ENCODE assay signal across 16 cellular contexts in the genomic region with DNA sequence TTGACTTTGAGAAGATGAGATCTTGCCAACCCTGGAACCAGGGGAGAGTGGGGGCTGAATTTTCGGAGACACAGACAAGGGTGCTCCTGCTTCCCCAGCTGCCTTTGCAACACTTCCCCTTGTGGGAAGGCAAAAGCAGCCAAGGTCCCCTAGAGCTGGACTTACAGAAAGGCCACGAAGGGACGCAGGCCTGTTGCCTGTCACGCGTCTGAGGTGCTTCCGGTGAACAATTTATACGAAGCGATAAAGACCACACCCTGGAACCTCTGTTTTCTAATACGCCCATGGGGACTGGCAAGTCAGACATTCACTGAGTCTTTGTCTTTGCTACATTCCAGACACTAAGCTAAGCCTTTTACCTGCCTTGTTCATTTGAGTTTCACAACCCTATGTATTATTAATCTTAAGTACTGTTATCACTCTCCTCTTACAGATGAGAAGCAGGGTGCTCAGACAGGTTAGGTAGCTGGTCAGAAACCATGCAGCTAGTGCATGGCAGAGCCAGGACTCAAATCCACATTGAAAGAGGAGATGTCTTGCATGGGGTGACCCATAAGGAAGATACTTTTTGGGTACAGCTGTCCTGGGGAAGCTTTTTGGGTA. TPM values are rescaled to one million over a fixed set of nuclear protein-coding genes. Genes with fewer than 3 reads are reported as not detected.
DNase-seq lines count a peak whose midpoint lies in the region; ATAC-seq, FAIRE-seq and TF ChIP-seq lines count a peak whose summit lies in the region.
"Had no signal": no experiment of that assay in that cellular context is flagged by ENCODE, and none has a peak within 500 bp of the region (broad histone marks: within the 10 kb centered on the region; RNA-seq: fewer than 3 reads in every experiment).

No MANE protein-coding gene starts in this region.

- H3K9me3 ChIP-seq in lower lobe of right lung: no peaks in the 10 kb centered on the region
- no peaks in the 10 kb centered on the region for H3K9me3 ChIP-seq in ascending aorta
- H3K9me3 ChIP-seq: BLaER1 treated with 17β-estradiol and CSF1 and Interleukin-3, amounts not matched to agents 10 nM and 100 nM; HAP-1 had no signal

- no peak for FAIRE-seq in bronchial epithelial cell (lab: Jason Lieb, UNC)
- FAIRE-seq: GM19239 had no signal

- no peak for TF ChIP-seq CTCF in bronchial epithelial cell (IDR thresholded peaks at IDR 0.05; ENCODE audit: insufficient read depth, low read length, severe bottlenecking)
- no peak for TF ChIP-seq CTCF in lower lobe of right lung (IDR thresholded peaks at IDR 0.05)
- TF ChIP-seq CTCF in ascending aorta (IDR thresholded peaks at IDR 0.05): no peak

- DNase-seq in NOMO-1 treated with DMSO at 0.1 percent for 48 hours (lab: John Stamatoyannopoulos, UW; ENCODE audit: unreplicated experiment) (peak; percentile 39), NOMO-1 treated with dmso at 0.1 percent for 144 hours (lab: John Stamatoyannopoulos, UW; ENCODE audit: unreplicated experiment) (no peak), bronchial epithelial cell (ENCODE audit: low read depth) (peak; percentile 6), lower lobe of right lung (no peak), OCI-M2 (lab: John Stamatoyannopoulos, UW; ENCODE audit: unreplicated experiment) (no peak), NCI-H1436 (lab: John Stamatoyannopoulos, UW) (no peak), ascending aorta (ENCODE audit: low spot score in 2 of 2) (no peak)
- DNase-seq: 8988T; CD4-positive, CD25-positive, alpha-beta regulatory T cell; DMS53; GF-D8; GOT3 had no signal

- intact Hi-C loops in lower lobe of right lung (cut with DNase I): no loop called here
- intact Hi-C loops in ascending aorta (cut with DNase I): no loop called here

- peak; percentile 73 to 86 for ATAC-seq in lower lobe of right lung

- peaks cover 15% of the 10 kb centered on the region for H3K4me1 ChIP-seq in lower lobe of right lung
- H3K4me1 ChIP-seq in ascending aorta: no peaks in the 10 kb centered on the region
- H3K4me1 ChIP-seq: BLaER1 treated with 17β-estradiol and CSF1 and Interleukin-3, amounts not matched to agents 10 nM and 100 nM; HAP-1 had no signal

- H3K36me3 ChIP-seq in bronchial epithelial cell (ENCODE audit: control insufficient read depth, insufficient read depth, low read length) (no peaks in the 10 kb centered on the region), lower lobe of right lung (no peaks in the 10 kb centered on the region), ascending aorta (no peaks in the 10 kb centered on the region)
- H3K36me3 ChIP-seq: BLaER1 treated with 17β-estradiol and CSF1 and Interleukin-3, amounts not matched to agents 10 nM and 100 nM; HAP-1 had no signal

- H3K27ac ChIP-seq in lower lobe of right lung (no peak overlapping the region), ascending aorta (no peak overlapping the region)
- H3K27ac ChIP-seq: BLaER1 treated with 17β-estradiol and CSF1 and Interleukin-3, amounts not matched to agents 10 nM and 100 nM; HL-60 had no signal

- H3K4me3 ChIP-seq in bronchial epithelial cell (ENCODE audit: low read depth, low read length): no peak overlapping the region
- H3K4me3 ChIP-seq in lower lobe of right lung: no peak overlapping the region
- no peak overlapping the region for H3K4me3 ChIP-seq in ascending aorta
- H3K4me3 ChIP-seq: BLaER1 treated with 17β-estradiol and CSF1 and Interleukin-3, amounts not matched to agents 10 nM and 100 nM; HAP-1 had no signal

- H3K27me3 ChIP-seq in bronchial epithelial cell (ENCODE audit: control insufficient read depth, insufficient read depth, low read length) (peaks cover 5% of the 10 kb centered on the region), lower lobe of right lung (ENCODE audit: low read depth) (no peaks in the 10 kb centered on the region), ascending aorta (no peaks in the 10 kb centered on the region)
- H3K27me3 ChIP-seq: BLaER1 treated with 17β-estradiol and CSF1 and Interleukin-3, amounts not matched to agents 10 nM and 100 nM had no signal

RNA-seq across cellular contexts. Expression of gene MEGF11, which starts 13.2 kb away (rescaled TPM):
- not detected in 2 replicates for total RNA-seq in bronchial epithelial cell
- total RNA-seq in lower lobe of right lung: not detected
- total RNA-seq in ascending aorta: not detected
- total RNA-seq: CD4-positive, CD25-positive, alpha-beta regulatory T cell had no signal

RNA-seq across cellular contexts. Expression of gene DIS3L, which starts 53.0 kb away (rescaled TPM):
- total RNA-seq in bronchial epithelial cell (11.8 and 19.2 TPM in 2 replicates), lower lobe of right lung (29.2 TPM), ascending aorta (10.3 TPM)

Comparison
In these comparisons a context has a peak if more than half of its experiments do, and no peak if none do; other contexts are left out.
1. DNase-seq: peak in NOMO-1 treated with DMSO at 0.1 percent for 48 hours (single experiment) and bronchial epithelial cell (single experiment); none in NOMO-1 treated with dmso at 0.1 percent for 144 hours (single experiment), lower lobe of right lung (single experiment), OCI-M2 (single experiment), NCI-H1436 (single experiment) and ascending aorta (0 of 2).